Comparison of ENCODE assay signal across 1 cellular context in genomic region chr2:129734343-129735034, GRCh38.
TF ChIP-seq lines count a peak whose summit lies in the region.

No MANE protein-coding gene starts in this region.

TF ChIP-seq in H1, 55 proteins besides CTCF, POLR2A, EP300 and RAD21 (continued from another document):
- no peak for TF ChIP-seq CHD7 (IDR thresholded peaks at IDR 0.05; ENCODE audit: insufficient replicate concordance, low read length)
TF ChIP-seq in H1: peak in this region for 0.
